Comparison of ENCODE assay signal across 10 cellular contexts in the genomic region with DNA sequence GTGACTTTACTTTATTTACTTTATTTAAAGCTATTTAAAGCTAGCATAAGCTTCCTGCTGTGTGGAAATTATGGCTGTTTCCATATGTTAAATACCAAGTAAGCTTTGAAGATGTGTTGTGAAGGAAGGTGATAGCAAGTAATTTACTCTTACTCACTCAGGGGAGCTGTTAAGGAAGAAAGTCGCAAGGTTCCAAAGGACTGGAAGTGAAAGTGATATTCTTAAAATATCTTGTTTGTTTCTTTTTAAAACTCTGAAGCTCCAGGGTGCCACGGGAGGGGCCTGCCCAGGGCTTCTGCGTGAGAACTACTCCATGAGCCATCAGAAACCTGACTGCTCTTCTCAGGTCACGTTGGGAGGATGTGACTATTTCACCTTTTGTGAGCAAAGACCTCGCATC.
DNase-seq lines count a peak whose midpoint lies in the region; ATAC-seq and TF ChIP-seq lines count a peak whose summit lies in the region.
"Had no signal": no experiment of that assay in that cellular context is flagged by ENCODE, and none has a peak within 500 bp of the region (broad histone marks: within the 10 kb centered on the region; RNA-seq: fewer than 3 reads in every experiment).

No MANE protein-coding gene starts in this region.

- no peaks in the 10 kb centered on the region for H3K36me3 ChIP-seq in sigmoid colon
- no peaks in the 10 kb centered on the region for H3K36me3 ChIP-seq in neuronal stem cell (replicated peaks in 1 of 2; ENCODE audit: control insufficient read depth in 2 of 2, insufficient read depth in 2 of 2, low read length in 2 of 2)

- H2BK15ac ChIP-seq in neuronal stem cell (ENCODE audit: low read length) = no peak overlapping the region

- no peak overlapping the region for H2BK12ac ChIP-seq in neuronal stem cell (ENCODE audit: low read length)

- 40 to 54% methylated on average over 5 of the region's 5 CpGs for WGBS in sigmoid colon, 2 donors
- WGBS in neuronal stem cell (ENCODE audit: extremely low coverage in 2 of 2, insufficient read length in 2 of 2, insufficient replicate concordance in 1 of 2), 2 donors = no CpG with 5 or more reads among the region's 5 CpGs

- H3K4me3 ChIP-seq in sigmoid colon = no peak overlapping the region
- no peak overlapping the region for H3K4me3 ChIP-seq in coronary artery
- H3K4me3 ChIP-seq in neuronal stem cell (ENCODE audit: low read length in 2 of 2) = no peak overlapping the region

- peak; percentile 27 for DNase-seq in SIG-M5 treated with dmso at 0.1 percent for 504 hours (lab: John Stamatoyannopoulos, UW; ENCODE audit: unreplicated experiment)
- DNase-seq in SIG-M5 (lab: John Stamatoyannopoulos, UW) = no peak
- peak in 1 of 61 donors; percentile 9 for DNase-seq in caudate nucleus (lab: John Stamatoyannopoulos, UW)
- DNase-seq in sigmoid colon = no peak
- no peak for DNase-seq in coronary artery (ENCODE audit: low spot score)
- no peak for DNase-seq in neuronal stem cell (ENCODE audit: low spot score)
- DNase-seq: erythroblast, kidney glomerular epithelial cell had no signal

- no peak for TF ChIP-seq CTCF in sigmoid colon (IDR thresholded peaks at IDR 0.05)
- no peak for TF ChIP-seq CTCF in coronary artery (IDR thresholded peaks at IDR 0.05)

- no peak overlapping the region for H2BK120ac ChIP-seq in neuronal stem cell (ENCODE audit: low read depth, low read length)

- no peak overlapping the region for H3K18ac ChIP-seq in neuronal stem cell (ENCODE audit: low read length)

- no peak overlapping the region for H2AK5ac ChIP-seq in neuronal stem cell (ENCODE audit: low read depth, low read length)

- peaks cover 0 to 55% (median 43%) of the 10 kb centered on the region in 4 donors for H3K4me1 ChIP-seq in sigmoid colon
- peaks cover 9 to 10% of the 10 kb centered on the region in 2 donors for H3K4me1 ChIP-seq in neuronal stem cell (ENCODE audit: control insufficient read depth in 2 of 2, insufficient read depth in 1 of 2, low read depth in 1 of 2, low read length in 2 of 2)

- H4K91ac ChIP-seq in neuronal stem cell (ENCODE audit: low read depth, low read length, poor library complexity) = no peak overlapping the region

- H3K14ac ChIP-seq in neuronal stem cell (ENCODE audit: low read length) = no peak overlapping the region

- ATAC-seq in HG03442 (IDR thresholded peaks at IDR 0.05; ENCODE audit: unreplicated experiment) (peak; percentile 74), HG02588 (IDR thresholded peaks at IDR 0.05; ENCODE audit: unreplicated experiment) (no peak)

- no peaks in the 10 kb centered on the region for H3K9me3 ChIP-seq in sigmoid colon
- H3K9me3 ChIP-seq in neuronal stem cell (replicated peaks in 1 of 2; ENCODE audit: control insufficient read depth in 2 of 2, insufficient read depth in 1 of 2, low read depth in 1 of 2, low read length in 2 of 2) = no peaks in the 10 kb centered on the region

- H2AFZ ChIP-seq in neuronal stem cell (ENCODE audit: low read length) = no peak overlapping the region

- no peaks in the 10 kb centered on the region for H3K27me3 ChIP-seq in sigmoid colon
- H3K27me3 ChIP-seq in neuronal stem cell (ENCODE audit: control insufficient read depth in 3 of 3, insufficient read depth in 3 of 3, low read depth in 1 of 3, low read length in 3 of 3) = no peaks in the 10 kb centered on the region

- H3K9ac ChIP-seq in neuronal stem cell (ENCODE audit: low read depth, low read length, poor library complexity) = no peak overlapping the region

- no peak overlapping the region for H3K4ac ChIP-seq in neuronal stem cell (ENCODE audit: low read length)

- intact Hi-C loops in sigmoid colon (cut with DNase I) = loop anchor here (5.0 kb wide), 1 partner anchor 270 kb away; no protein-coding TSS in a partner anchor

- H3K79me1 ChIP-seq in neuronal stem cell (ENCODE audit: low read depth, low read length) = no peaks in the 10 kb centered on the region

- H3K23ac ChIP-seq in neuronal stem cell (ENCODE audit: low read depth, low read length, poor library complexity) = no peak overlapping the region

- no peak for TF ChIP-seq EP300 in sigmoid colon (IDR thresholded peaks at IDR 0.05)

- H2BK5ac ChIP-seq in neuronal stem cell (ENCODE audit: low read length) = no peak overlapping the region

- H4K8ac ChIP-seq in neuronal stem cell (ENCODE audit: low read depth, low read length) = no peak overlapping the region

- H3K27ac ChIP-seq in caudate nucleus (ENCODE audit: low read depth, low read length) = peak overlapping the region; percentile 46
- peak overlapping the region; percentile 65 to 76 (median 74) for H3K27ac ChIP-seq in sigmoid colon
- no peak overlapping the region for H3K27ac ChIP-seq in coronary artery
- H3K27ac ChIP-seq in neuronal stem cell (replicated peaks; ENCODE audit: low read length) = no peak overlapping the region

- TF ChIP-seq POLR2A in sigmoid colon (IDR thresholded peaks at IDR 0.05) = no peak

- H3K4me2 ChIP-seq in neuronal stem cell (ENCODE audit: insufficient read depth, low read length, poor library complexity, severe bottlenecking) = no peak overlapping the region

Comparison
In these comparisons a context has a peak if more than half of its experiments do, and no peak if none do; other contexts are left out.
1. H3K27ac ChIP-seq: peak in caudate nucleus (single experiment) and sigmoid colon (4 of 4); none in coronary artery (0 of 2) and neuronal stem cell (single experiment).